Comparison of ENCODE assay signal across 27 cellular contexts in genomic region chr2:129711816-129712420, GRCh38.
DNase-seq lines count a peak whose midpoint lies in the region; ATAC-seq, FAIRE-seq and TF ChIP-seq lines count a peak whose summit lies in the region.
"Had no signal": no experiment of that assay in that cellular context is flagged by ENCODE, and none has a peak within 500 bp of the region (broad histone marks: within the 10 kb centered on the region; RNA-seq: fewer than 3 reads in every experiment).

No MANE protein-coding gene starts in this region.

- no peaks in the 10 kb centered on the region for H3K4me1 Mint-ChIP-seq in osteocyte (ENCODE audit: unreplicated experiment)
- H3K4me1 Mint-ChIP-seq: activated B cell treated with CpG ODN at 0.5 μM for 24 hours; CD14-positive monocyte; naive thymus-derived CD4-positive, alpha-beta T cell had no signal

- H3K14ac ChIP-seq in H1 (ENCODE audit: insufficient read length), result no peak overlapping the region

- ATAC-seq in GM19035 (IDR thresholded peaks at IDR 0.05; ENCODE audit: unreplicated experiment), result no peak
- ATAC-seq: activated naive CD4-positive, alpha-beta T cell treated with anti-CD3 and anti-CD28 coated beads, Interleukin-2, amount 50 U/mL, for 72 hours; naive thymus-derived CD4-positive, alpha-beta T cell had no signal

- TF ChIP-seq CTCF in H1 (IDR thresholded peaks at IDR 0.05; ENCODE audit: control extremely low read depth in 1 of 3, insufficient read depth in 1 of 3, low read depth in 1 of 3, low read length in 3 of 3), result no peak
- no peak for TF ChIP-seq CTCF in osteocyte (IDR thresholded peaks at IDR 0.05)

- no peaks in the 10 kb centered on the region for H3K9me3 ChIP-seq in BLaER1 treated with 17β-estradiol and CSF1 and Interleukin-3, amounts not matched to agents 10 nM and 100 nM (replicated peaks in 1 of 11)
- no peaks in the 10 kb centered on the region for H3K9me3 ChIP-seq in H1 (ENCODE audit: insufficient read depth in 2 of 2, low read depth in 1 of 2, low read length in 1 of 2)
- H3K9me3 ChIP-seq: left ventricle myocardium inferior, Peyer's patch, SJCRH30, tibial artery had no signal

- no peaks in the 10 kb centered on the region for H3K27me3 Mint-ChIP-seq in osteocyte (ENCODE audit: unreplicated experiment)

- no peak overlapping the region for H3K4me3 Mint-ChIP-seq in osteocyte (ENCODE audit: unreplicated experiment)
- H3K4me3 Mint-ChIP-seq: activated B cell treated with CpG ODN at 0.5 μM for 24 hours; dendritic cell treated with granulocyte-macrophage colony-stimulating factor and Interleukin-4, amounts not matched to agents 40 ng/mL and 50 ng/mL, for 4 days; naive thymus-derived CD4-positive, alpha-beta T cell had no signal

- WGBS in H1 (ENCODE audit: extremely low coverage in 1 of 2, insufficient coverage in 1 of 2, insufficient read length in 1 of 2, insufficient replicate concordance in 2 of 2, low coverage in 1 of 2, low lambda C conversion rate in 2 of 2, missing lambda C conversion rate in 1 of 2), 2 experiments, result 91% methylated on average over 5 of the region's 5 CpGs; no CpG with 5 or more reads in 1 of the 2 experiments

- no peak for TF ChIP-seq EP300 in Ishikawa (IDR thresholded peaks at IDR 0.05; ENCODE audit: borderline replicate concordance)
- TF ChIP-seq EP300 in H1 (IDR thresholded peaks at IDR 0.05; ENCODE audit: borderline replicate concordance in 1 of 2, low read depth in 2 of 2, low read length in 2 of 2), result no peak

- no peaks in the 10 kb centered on the region for H4K20me1 ChIP-seq in BLaER1 treated with 17β-estradiol and CSF1 and Interleukin-3, amounts not matched to agents 10 nM and 100 nM
- no peaks in the 10 kb centered on the region for H4K20me1 ChIP-seq in H1 (replicated peaks in 1 of 2; ENCODE audit: control insufficient read depth in 1 of 2, insufficient read depth in 2 of 2, low read length in 2 of 2)

- FAIRE-seq in H1 (lab: Jason Lieb, UNC), result no peak
- FAIRE-seq: GM12891 had no signal

- no peak for TF ChIP-seq POLR2A in H1 (IDR thresholded peaks at IDR 0.05; ENCODE audit: control extremely low read depth in 1 of 2, low read depth in 2 of 2, low read length in 2 of 2)

- H3K4me3 ChIP-seq in BLaER1 treated with 17β-estradiol and CSF1 and Interleukin-3, amounts not matched to agents 10 nM and 100 nM, result no peak overlapping the region
- H3K4me3 ChIP-seq in H1 (ENCODE audit: extremely low read depth in 1 of 4, insufficient read depth in 2 of 4, low read depth in 3 of 4, low read length in 4 of 4), result no peak overlapping the region
- H3K4me3 ChIP-seq: GM23248, left ventricle myocardium inferior, Peyer's patch, SJCRH30, tibial artery had no signal

- H3K4me2 ChIP-seq in BLaER1 treated with 17β-estradiol and CSF1 and Interleukin-3, amounts not matched to agents 10 nM and 100 nM, result peak overlapping the region; percentile 8 to 82 (median 50); a peak in 18 of 22 replicates
- H3K4me2 ChIP-seq in H1 (ENCODE audit: insufficient read depth in 1 of 2, low read depth in 2 of 2, low read length in 2 of 2), result no peak overlapping the region

- no peak overlapping the region for H3K23ac ChIP-seq in H1 (ENCODE audit: insufficient read length)

- POLR2A ChIA-PET in H1 (lab: Charles Lee; ENCODE audit: partially characterized antibody), result no interaction called here

- no peaks in the 10 kb centered on the region for H3K36me3 Mint-ChIP-seq in osteocyte (ENCODE audit: unreplicated experiment)
- H3K36me3 Mint-ChIP-seq: activated naive CD4-positive, alpha-beta T cell treated with anti-CD3 and anti-CD28 coated beads, Interleukin-2, amount 50 U/mL, for 72 hours; CD14-positive monocyte; naive thymus-derived CD4-positive, alpha-beta T cell had no signal

- no peak overlapping the region for H3K27ac Mint-ChIP-seq in osteocyte (ENCODE audit: unreplicated experiment)
- H3K27ac Mint-ChIP-seq: activated B cell treated with CpG ODN at 0.5 μM for 24 hours; activated naive CD4-positive, alpha-beta T cell treated with anti-CD3 and anti-CD28 coated beads, Interleukin-2, amount 50 U/mL, for 72 hours; activated T-helper 2 cell treated with anti-CD3 and anti-CD28 coated beads, Interferon-gamma antibody, Interleukin-2, Interleukin-4, amounts not matched to agents 10 μg/mL and 5 μg/mL and 100 μg/mL, durations not matched to agents 14 hours and 24 hours and 36 hours; CD14-positive monocyte; dendritic cell treated with granulocyte-macrophage colony-stimulating factor and Interleukin-4, amounts not matched to agents 40 ng/mL and 50 ng/mL, for 4 days; naive thymus-derived CD4-positive, alpha-beta T cell had no signal

- H3K36me3 ChIP-seq in BLaER1 treated with 17β-estradiol and CSF1 and Interleukin-3, amounts not matched to agents 10 nM and 100 nM, result no peaks in the 10 kb centered on the region
- no peaks in the 10 kb centered on the region for H3K36me3 ChIP-seq in H1 (ENCODE audit: control insufficient read depth in 2 of 4, insufficient read depth in 4 of 4, low read length in 3 of 4)
- H3K36me3 ChIP-seq: left ventricle myocardium inferior, Peyer's patch, SJCRH30, tibial artery had no signal

- H3K4ac ChIP-seq in H1 (replicated peaks; ENCODE audit: insufficient read length, low read depth, low read length), result no peak overlapping the region

- H2BK15ac ChIP-seq in H1 (ENCODE audit: low read length), result no peak overlapping the region

- H3K4me1 ChIP-seq in BLaER1 treated with 17β-estradiol and CSF1 and Interleukin-3, amounts not matched to agents 10 nM and 100 nM, result peaks cover 0 to 54% (median 45%) of the 10 kb centered on the region in 10 experiments; a peak in 18 of 20 replicates
- peaks cover 2 to 16% (median 7%) of the 10 kb centered on the region in 4 experiments; a peak in 5 of 7 replicates for H3K4me1 ChIP-seq in H1 (replicated peaks in 1 of 4; ENCODE audit: control insufficient read depth in 3 of 4, insufficient read depth in 4 of 4, low read length in 3 of 4)
- H3K4me1 ChIP-seq: left ventricle myocardium inferior, Peyer's patch, SJCRH30, tibial artery had no signal

- H2BK20ac ChIP-seq in H1 (ENCODE audit: low read length), result no peak overlapping the region

- no peak overlapping the region for H3K9ac ChIP-seq in BLaER1 treated with 17β-estradiol and CSF1 and Interleukin-3, amounts not matched to agents 10 nM and 100 nM
- no peak overlapping the region for H3K9ac ChIP-seq in H1 (replicated peaks in 1 of 4; ENCODE audit: extremely low read depth in 1 of 4, low read depth in 3 of 4, low read length in 3 of 4)
- H3K9ac ChIP-seq: GM23248 had no signal

- H4K91ac ChIP-seq in H1 (replicated peaks; ENCODE audit: insufficient read length, low read length), result no peak overlapping the region

- no peak for TF ChIP-seq RAD21 in Ishikawa (IDR thresholded peaks at IDR 0.05; ENCODE audit: low read depth)
- TF ChIP-seq RAD21 in H1 (IDR thresholded peaks at IDR 0.05 in 1 of 2, conservative IDR thresholded peaks at IDR 0.05 in 1 of 2; ENCODE audit: low read depth in 2 of 2, low read length in 2 of 2), result no peak

- no peak overlapping the region for H2BK5ac ChIP-seq in H1 (ENCODE audit: low read depth, low read length)

- H3K27ac ChIP-seq in BLaER1 treated with 17β-estradiol and CSF1 and Interleukin-3, amounts not matched to agents 10 nM and 100 nM, result no peak overlapping the region
- H3K27ac ChIP-seq in H1 (ENCODE audit: low read depth, low read length), result no peak overlapping the region
- H3K27ac ChIP-seq: GM23248, left ventricle myocardium inferior, Peyer's patch, SJCRH30, tibial artery had no signal

- no peak overlapping the region for H2AFZ ChIP-seq in H1 (ENCODE audit: low read length)
- H2AFZ ChIP-seq: GM23248 had no signal

- CTCF ChIA-PET in H1 (lab: Charles Lee; ENCODE audit: partially characterized antibody), result interaction anchor here (0.7 to 3.6 kb wide), 4 partner anchors 12 to 37 kb away, joined by 3 to 11 read pairs (median 4); no protein-coding TSS in a partner anchor

- no peaks in the 10 kb centered on the region for H3K79me2 ChIP-seq in H1 (ENCODE audit: control insufficient read depth in 1 of 2, insufficient read depth in 2 of 2, low read length in 2 of 2)

- no peak overlapping the region for H2BK120ac ChIP-seq in H1 (replicated peaks; ENCODE audit: low read depth, low read length)

- no peak overlapping the region for H2AK5ac ChIP-seq in H1 (ENCODE audit: low read depth, low read length)

- no peaks in the 10 kb centered on the region for H3K79me1 ChIP-seq in H1 (ENCODE audit: low read depth, low read length)

- no peak overlapping the region for H4K5ac ChIP-seq in H1 (ENCODE audit: insufficient read length, low read depth, low read length)

- no peaks in the 10 kb centered on the region for H3K27me3 ChIP-seq in BLaER1 treated with 17β-estradiol and CSF1 and Interleukin-3, amounts not matched to agents 10 nM and 100 nM
- H3K27me3 ChIP-seq in H1 (replicated peaks in 1 of 4; ENCODE audit: control insufficient read depth in 3 of 4, extremely low read depth in 1 of 4, insufficient read depth in 3 of 4, low read length in 3 of 4), result no peaks in the 10 kb centered on the region; a peak in 1 of 7 replicates
- H3K27me3 ChIP-seq: Peyer's patch, tibial artery had no signal

- no peaks in the 10 kb centered on the region for H3K23me2 ChIP-seq in H1 (ENCODE audit: low read depth, low read length)

- no peak overlapping the region for H4K8ac ChIP-seq in H1 (ENCODE audit: extremely low read depth, insufficient read depth, low read length)

- no peak overlapping the region for H2BK12ac ChIP-seq in H1 (ENCODE audit: low read depth, low read length)

- H3K56ac ChIP-seq in H1 (replicated peaks; ENCODE audit: insufficient read length, low read depth, low read length), result no peak overlapping the region

- H3K9me3 Mint-ChIP-seq in osteocyte (ENCODE audit: unreplicated experiment), result peaks cover 4% of the 10 kb centered on the region
- H3K9me3 Mint-ChIP-seq: activated B cell treated with CpG ODN at 0.5 μM for 24 hours; activated naive CD4-positive, alpha-beta T cell treated with anti-CD3 and anti-CD28 coated beads, Interleukin-2, amount 50 U/mL, for 72 hours; activated T-helper 2 cell treated with anti-CD3 and anti-CD28 coated beads, Interferon-gamma antibody, Interleukin-2, Interleukin-4, amounts not matched to agents 10 μg/mL and 5 μg/mL and 100 μg/mL, durations not matched to agents 14 hours and 24 hours and 36 hours; CD14-positive monocyte; dendritic cell treated with granulocyte-macrophage colony-stimulating factor and Interleukin-4, amounts not matched to agents 40 ng/mL and 50 ng/mL, for 4 days had no signal

- H3K18ac ChIP-seq in H1 (ENCODE audit: extremely low read depth, low read length), result 0 out of 2 replicates have a peak overlapping the region, but pooled peaks have one; percentile 1

- no peak for DNase-seq in H1 (ENCODE audit: low read depth in 1 of 2, low spot score in 2 of 2)
- peak; percentile 56 for DNase-seq in osteocyte (ENCODE audit: extremely low spot score, unreplicated experiment)
- no peak for DNase-seq in SKM-1 (lab: John Stamatoyannopoulos, UW; ENCODE audit: unreplicated experiment)
- DNase-seq in NCI-H345 (lab: John Stamatoyannopoulos, UW), result no peak
- DNase-seq: activated B cell treated with CpG ODN at 0.5 μM for 24 hours; activated CD4-positive, alpha-beta T cell treated with anti-CD3 and anti-CD28 coated beads, Interleukin-2, amount 50 U/mL, for 4 hours; caudate nucleus; GM23248; left ventricle myocardium inferior; midbrain; naive thymus-derived CD4-positive, alpha-beta T cell; NCI-H1105 treated with DMSO at 0.1 percent for 48 hours; NCI-H1930; NCI-H526 treated with DMSO at 0.1 percent for 48 hours; nucleus accumbens; Peyer's patch; SJCRH30; T-helper 1 cell; tibial artery had no signal

TF ChIP-seq in H1, 55 proteins besides CTCF, POLR2A, EP300 and RAD21 (continues in another document):
- no peak for TF ChIP-seq POU5F1 (IDR thresholded peaks at IDR 0.05; ENCODE audit: low read depth, low read length)

Comparison
In these comparisons a context has a peak if more than half of its experiments do, and no peak if none do; other contexts are left out.
1. H3K4me2 ChIP-seq: peak in BLaER1 treated with 17β-estradiol and CSF1 and Interleukin-3, amounts not matched to agents 10 nM and 100 nM (11 of 11); none in H1 (0 of 2).